Comparison of ENCODE assay signal across 8 cellular contexts in genomic region chr14:50829472-50830043, GRCh38. TPM values are rescaled to one million over a fixed set of nuclear protein-coding genes. Genes with fewer than 3 reads are reported as not detected.
DNase-seq lines count a peak whose midpoint lies in the region; ATAC-seq and TF ChIP-seq lines count a peak whose summit lies in the region.

No MANE protein-coding gene starts in this region.

- peak overlapping the region; percentile 77 for H3K27ac Mint-ChIP-seq in activated CD4-positive, alpha-beta T cell treated with anti-CD3 and anti-CD28 coated beads for 36 hours

- H3K27ac ChIP-seq in VCaP (peak overlapping the region; percentile 89), heart left ventricle (peak overlapping the region in 8 of 12 donors; percentile 90 to 97 (median 94)), gastrocnemius medialis (peak overlapping the region; percentile 84 to 92 (median 90))

- intact Hi-C loops in activated CD4-positive, alpha-beta T cell treated with anti-CD3 and anti-CD28 coated beads for 36 hours (cut with DNase I, micrococcal nuclease) = loop anchor here (1.0 to 10.0 kb wide), 10 partner anchors 7 to 1209 kb away; partner anchors contain the start of genes DMAC2L (in 1 of the 2), FRMD6 (in 1 of the 2), GNG2 (in 1 of the 2) and KLHDC2 (in 1 of the 2)
- intact Hi-C loops in heart left ventricle (cut with DNase I) (loop anchor here in 2 of 10 donors (5.0 kb wide), 1 partner anchor 37 kb away; no protein-coding TSS in a partner anchor), gastrocnemius medialis (cut with DNase I; ENCODE audit: low total_unique reads) (loop anchor here (2.0 to 5.0 kb wide), 2 partner anchors 31 to 37 kb away; no protein-coding TSS in a partner anchor)

- POLR2A ChIA-PET in activated CD4-positive, alpha-beta T cell treated with anti-CD3 and anti-CD28 coated beads for 36 hours (lab: Charles Lee) = interaction anchor here (0.7 to 2.5 kb wide), 4 partner anchors 8 to 715 kb away, joined by 3 to 10 read pairs (median 4); no protein-coding TSS in a partner anchor

- H3K36me3 ChIP-seq in heart left ventricle = no peaks in the 10 kb centered on the region
- no peaks in the 10 kb centered on the region for H3K36me3 ChIP-seq in gastrocnemius medialis

- H3K9me3 Mint-ChIP-seq in activated CD4-positive, alpha-beta T cell treated with anti-CD3 and anti-CD28 coated beads for 36 hours (ENCODE audit: low read depth) = no peaks in the 10 kb centered on the region

- CTCF ChIA-PET in activated CD4-positive, alpha-beta T cell treated with anti-CD3 and anti-CD28 coated beads for 36 hours (lab: Charles Lee) = interaction anchor here (0.6 to 3.9 kb wide), 12 partner anchors 7 to 1178 kb away, joined by 3 to 21 read pairs (median 4); no protein-coding TSS in a partner anchor

- in situ Hi-C loops in gastrocnemius medialis (cut with MboI; ENCODE audit: low sequenced_read_pairs in 4 of 4) = no loop called here

- no peaks in the 10 kb centered on the region for H3K27me3 ChIP-seq in heart left ventricle
- no peaks in the 10 kb centered on the region for H3K27me3 ChIP-seq in gastrocnemius medialis

- no peak for TF ChIP-seq POLR2A in heart left ventricle (IDR thresholded peaks at IDR 0.05)
- no peak for TF ChIP-seq POLR2A in gastrocnemius medialis (IDR thresholded peaks at IDR 0.05)
- TF ChIP-seq POLR2A in erythroblast (IDR thresholded peaks at IDR 0.05; ENCODE audit: low read length) = no peak

- H3K27me3 Mint-ChIP-seq in activated CD4-positive, alpha-beta T cell treated with anti-CD3 and anti-CD28 coated beads for 36 hours = peaks cover 6% of the 10 kb centered on the region

- peak; percentile 0 for ATAC-seq in activated CD4-positive, alpha-beta T cell treated with anti-CD3 and anti-CD28 coated beads for 36 hours
- ATAC-seq in heart left ventricle = peak in 1 of 4 donors; percentile 2
- peak in 1 of 2 donors; percentile 2 for ATAC-seq in gastrocnemius medialis
- ATAC-seq in HG03432 (IDR thresholded peaks at IDR 0.05; ENCODE audit: unreplicated experiment) = no peak

- no peak for DNase-seq in activated CD4-positive, alpha-beta T cell treated with anti-CD3 and anti-CD28 coated beads for 36 hours
- DNase-seq in activated CD4-positive, alpha-beta T cell treated with anti-CD3 and anti-CD28 coated beads, Interleukin-2, amount 50 U/mL, for 1 hour = no peak
- DNase-seq in heart left ventricle = no peak
- DNase-seq in gastrocnemius medialis = no peak
- no peak for DNase-seq in activated effector memory CD4-positive, alpha-beta T cell treated with anti-CD3 and anti-CD28 coated beads, Interleukin-2, amount 50 U/mL, for 16 hours
- no peak for DNase-seq in erythroblast (lab: John Stamatoyannopoulos, UW)

- TF ChIP-seq CTCF in VCaP (conservative IDR thresholded peaks at IDR 0.05) = no peak
- TF ChIP-seq CTCF in heart left ventricle (IDR thresholded peaks at IDR 0.05) = no peak
- no peak for TF ChIP-seq CTCF in gastrocnemius medialis (IDR thresholded peaks at IDR 0.05 in 4 of 5, conservative IDR thresholded peaks at IDR 0.05 in 1 of 5)

- H3K4me1 ChIP-seq in heart left ventricle = peaks cover 0 to 52% (median 18%) of the 10 kb centered on the region in 12 donors
- peaks cover 29 to 30% of the 10 kb centered on the region in 2 donors for H3K4me1 ChIP-seq in gastrocnemius medialis

- WGBS in heart left ventricle, 4 donors = 18 to 22% (median 20%) methylated on average over 14 of the region's 14 CpGs

- H3K4me3 ChIP-seq in heart left ventricle (peak overlapping the region; percentile 59 to 99 (median 90)), gastrocnemius medialis (peak overlapping the region; percentile 68 to 90 (median 81))

- peak overlapping the region; percentile 91 for H3K4me3 Mint-ChIP-seq in activated CD4-positive, alpha-beta T cell treated with anti-CD3 and anti-CD28 coated beads for 36 hours

- H3K9me3 ChIP-seq in heart left ventricle (no peaks in the 10 kb centered on the region), gastrocnemius medialis (no peaks in the 10 kb centered on the region)

- H3K4me1 Mint-ChIP-seq in activated CD4-positive, alpha-beta T cell treated with anti-CD3 and anti-CD28 coated beads for 36 hours = peaks cover 56% of the 10 kb centered on the region

- peaks cover 9% of the 10 kb centered on the region for H3K36me3 Mint-ChIP-seq in activated CD4-positive, alpha-beta T cell treated with anti-CD3 and anti-CD28 coated beads for 36 hours (ENCODE audit: low read depth)

RNA-seq across cellular contexts. Expression of gene NIN, which starts 1.4 kb away (rescaled TPM):
- total RNA-seq in activated CD4-positive, alpha-beta T cell treated with anti-CD3 and anti-CD28 coated beads for 36 hours = 10 to 100 TPM; 47.5 to 53.8 TPM
- total RNA-seq in heart left ventricle (10 to 100 TPM; 17.9 to 48.3 (median 25.8) TPM), gastrocnemius medialis (10 to 100 TPM; 16.2 to 49.3 (median 29.2) TPM)
- polyA plus RNA-seq in heart left ventricle = 10 to 100 TPM; 11.7 to 12.5 TPM

RNA-seq across cellular contexts. Expression of gene ABHD12B, which starts 42.3 kb away (rescaled TPM):
- total RNA-seq in activated CD4-positive, alpha-beta T cell treated with anti-CD3 and anti-CD28 coated beads for 36 hours = not detected
- 1 to 10 TPM in 1 of 9 donors, not detected in 8; 1.2 TPM for total RNA-seq in heart left ventricle
- not detected for polyA plus RNA-seq in heart left ventricle
- total RNA-seq in gastrocnemius medialis = not detected
